Comparison of ENCODE assay signal across 8 cellular contexts in the genomic region with DNA sequence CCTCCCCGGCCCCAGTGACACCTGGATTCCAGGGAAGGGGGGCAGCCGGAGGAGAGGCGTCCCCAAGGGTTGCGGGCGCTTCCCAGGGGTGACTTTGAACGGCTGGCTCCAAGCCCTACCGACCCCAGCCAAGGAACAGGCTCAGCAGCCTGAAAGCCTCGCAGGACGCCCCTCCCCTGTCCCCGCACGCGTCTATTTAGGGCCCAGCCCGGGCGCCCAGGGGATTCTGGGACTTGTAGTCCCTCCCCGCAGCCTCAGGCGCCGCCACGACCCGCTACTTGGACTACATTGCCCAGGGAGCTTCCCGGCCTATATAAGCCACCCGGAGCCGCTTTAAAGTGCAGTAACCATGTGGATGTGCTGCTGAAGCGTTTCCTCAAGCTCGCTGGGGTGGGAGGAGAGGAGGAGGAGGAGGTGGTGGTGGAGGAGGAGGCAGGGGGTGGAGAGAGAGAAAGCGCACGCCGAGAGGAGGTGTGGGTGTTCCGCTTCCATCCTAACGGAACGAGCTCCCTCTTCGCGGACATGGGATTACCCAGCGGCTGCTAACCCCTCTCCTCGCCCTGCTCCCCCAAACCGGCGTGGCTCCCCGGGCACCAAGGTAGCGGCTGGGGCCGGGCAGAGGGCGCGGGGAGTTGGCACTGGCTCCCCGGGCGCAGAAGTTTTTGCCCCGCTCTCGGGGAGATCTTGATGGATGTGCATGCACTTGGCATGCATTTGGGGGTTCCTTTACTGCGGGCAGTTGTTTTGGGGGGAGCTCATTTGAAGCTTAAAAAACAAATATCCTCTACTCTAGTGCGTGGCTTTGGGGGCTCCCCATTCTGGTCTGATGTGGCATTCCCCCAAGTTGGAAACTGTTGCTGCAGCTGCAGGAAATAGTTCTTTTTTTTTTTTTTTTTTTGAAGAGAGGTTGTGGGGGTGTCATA. TPM values are rescaled to one million over a fixed set of nuclear protein-coding genes. Genes with fewer than 3 reads are reported as not detected.
DNase-seq lines count a peak whose midpoint lies in the region; ATAC-seq, FAIRE-seq and TF ChIP-seq lines count a peak whose summit lies in the region.

A gene (plus strand): TSS at position 341 of the 923 bp plus-strand sequence. CDS start 23,144 bp downstream, outside the sequence.

- H3K27me3 Mint-ChIP-seq in activated naive CD8-positive, alpha-beta T cell treated with anti-CD3 and anti-CD28 coated beads, Interleukin-2, amount 10 ng/mL, durations not matched to agents 7 days and 5 days: peaks cover 20% of the 10 kb centered on the region

- H3K79me2 ChIP-seq in SU-DHL-6 (ENCODE audit: insufficient read depth, low read length): no peaks in the 10 kb centered on the region

- no peaks in the 10 kb centered on the region for H4K20me1 ChIP-seq in SU-DHL-6 (ENCODE audit: low read depth, low read length)

- peak within 1 kb of the TSS; percentile 99 for H3K4me2 ChIP-seq in SU-DHL-6 (ENCODE audit: low read depth, low read length, poor library complexity, severe bottlenecking)

- H3K9me3 ChIP-seq in SU-DHL-6 (ENCODE audit: insufficient read depth, low read length): no peaks in the 10 kb centered on the region
- H3K9me3 ChIP-seq in pancreas: no peaks in the 10 kb centered on the region
- H3K9me3 ChIP-seq in tibial artery: no peaks in the 10 kb centered on the region

- H2AFZ ChIP-seq in SU-DHL-6 (ENCODE audit: low read depth, low read length, severe bottlenecking): peak within 1 kb of the TSS; percentile 98

- POLR2A ChIA-PET in activated naive CD8-positive, alpha-beta T cell treated with anti-CD3 and anti-CD28 coated beads, Interleukin-2, amount 10 ng/mL, durations not matched to agents 7 days and 5 days (lab: Charles Lee): interaction anchor here (0.6 to 4.7 kb wide), 26 partner anchors 12 to 704 kb away, joined by 3 to 87 read pairs (median 5); a partner anchor contains a TSS

- no peaks in the 10 kb centered on the region for H3K9me2 ChIP-seq in SU-DHL-6 (replicated peaks; ENCODE audit: insufficient read depth, low read length)

- H3K4me3 Mint-ChIP-seq in activated naive CD8-positive, alpha-beta T cell treated with anti-CD3 and anti-CD28 coated beads, Interleukin-2, amount 10 ng/mL, durations not matched to agents 7 days and 5 days: peak within 1 kb of the TSS; percentile 91

- ATAC-seq in HG02678 (IDR thresholded peaks at IDR 0.05; ENCODE audit: unreplicated experiment): peak; percentile 92
- peak; percentile 92 for ATAC-seq in activated naive CD8-positive, alpha-beta T cell treated with anti-CD3 and anti-CD28 coated beads, Interleukin-2, amount 10 ng/mL, durations not matched to agents 7 days and 5 days (ENCODE audit: low read depth)
- peak; percentile 98 for ATAC-seq in Right ventricle myocardium inferior
- ATAC-seq in pancreas: peak; percentile 96 to 99 (median 98)

- H3K27ac ChIP-seq in SU-DHL-6 (ENCODE audit: low read depth, low read length) (no peak within 1 kb of the TSS), pancreas (peak within 1 kb of the TSS; percentile 67 to 88 (median 82)), tibial artery (peak within 1 kb of the TSS; percentile 93 to 96)

- H3K9me3 Mint-ChIP-seq in activated naive CD8-positive, alpha-beta T cell treated with anti-CD3 and anti-CD28 coated beads, Interleukin-2, amount 10 ng/mL, durations not matched to agents 7 days and 5 days: no peaks in the 10 kb centered on the region

- 0% methylated on average over 45 to 47 of the region's 47 CpGs for WGBS in pancreas, 2 donors

- H3K9ac ChIP-seq in SU-DHL-6 (ENCODE audit: low read length): peak within 1 kb of the TSS; percentile 69

- H3K4me1 Mint-ChIP-seq in activated naive CD8-positive, alpha-beta T cell treated with anti-CD3 and anti-CD28 coated beads, Interleukin-2, amount 10 ng/mL, durations not matched to agents 7 days and 5 days: peaks cover 30% of the 10 kb centered on the region

- H3K4me1 ChIP-seq in pancreas (peaks cover 0 to 5% (median 0%) of the 10 kb centered on the region in 3 donors), tibial artery (peaks cover 0 to 48% (median 10%) of the 10 kb centered on the region in 4 donors)

- DNase-seq in NCI-H128 (lab: John Stamatoyannopoulos, UW; ENCODE audit: unreplicated experiment) (peak; percentile 80), Right ventricle myocardium inferior (ENCODE audit: missing footprints) (peak; percentile 100), pancreas (peak; percentile 97 to 100 (median 98)), tibial artery (peak; percentile 99 to 100)
- DNase-seq in activated naive CD8-positive, alpha-beta T cell treated with anti-CD3 and anti-CD28 coated beads, Interleukin-2, amount 10 ng/mL, durations not matched to agents 7 days and 5 days: peak; percentile 94

- H3K4me3 ChIP-seq in SU-DHL-6 (ENCODE audit: insufficient read depth, low read length, poor library complexity, severe bottlenecking) (peak within 1 kb of the TSS; percentile 72), pancreas (peak within 1 kb of the TSS; percentile 58 to 89 (median 76)), tibial artery (peak within 1 kb of the TSS; percentile 80 to 93)

- peaks cover 13% of the 10 kb centered on the region for H3F3A ChIP-seq in SU-DHL-6 (ENCODE audit: insufficient read depth)

- no peaks in the 10 kb centered on the region for H3K36me3 ChIP-seq in SU-DHL-6 (ENCODE audit: low read length)
- H3K36me3 ChIP-seq in pancreas: no peaks in the 10 kb centered on the region
- no peaks in the 10 kb centered on the region for H3K36me3 ChIP-seq in tibial artery

- peak within 1 kb of the TSS; percentile 88 for H3K27ac Mint-ChIP-seq in activated naive CD8-positive, alpha-beta T cell treated with anti-CD3 and anti-CD28 coated beads, Interleukin-2, amount 10 ng/mL, durations not matched to agents 7 days and 5 days

- intact Hi-C loops in Right ventricle myocardium inferior (cut with DNase I): loop anchor here (2.0 to 10.0 kb wide), 3 partner anchors 34 to 138 kb away; no protein-coding TSS in a partner anchor
- intact Hi-C loops in pancreas (cut with DNase I): no loop called here
- intact Hi-C loops in tibial artery (cut with DNase I; ENCODE audit: low total_unique reads): loop anchor here (2.0 kb wide), 2 partner anchors 76 to 90 kb away; no protein-coding TSS in a partner anchor

- TF ChIP-seq CTCF in SU-DHL-6 (IDR thresholded peaks at IDR 0.05; ENCODE audit: insufficient read depth, low read length, poor library complexity, severe bottlenecking): no peak
- TF ChIP-seq CTCF in pancreas (IDR thresholded peaks at IDR 0.05): no peak
- TF ChIP-seq CTCF in tibial artery (IDR thresholded peaks at IDR 0.05): no peak

- no peaks in the 10 kb centered on the region for H3K27me3 ChIP-seq in SU-DHL-6 (ENCODE audit: low read length)
- H3K27me3 ChIP-seq in pancreas: no peaks in the 10 kb centered on the region
- H3K27me3 ChIP-seq in tibial artery: no peaks in the 10 kb centered on the region

- peaks cover 16% of the 10 kb centered on the region for H3K36me3 Mint-ChIP-seq in activated naive CD8-positive, alpha-beta T cell treated with anti-CD3 and anti-CD28 coated beads, Interleukin-2, amount 10 ng/mL, durations not matched to agents 7 days and 5 days

- FAIRE-seq in pancreas (lab: Jason Lieb, UNC): no peak

- peak; percentile 99 for TF ChIP-seq POLR2A in GM10847 (IDR thresholded peaks at IDR 0.05; ENCODE audit: extremely low read depth, insufficient read length)

RNA-seq across cellular contexts. Expression of the gene that starts here (rescaled TPM):
- total RNA-seq in activated naive CD8-positive, alpha-beta T cell treated with anti-CD3 and anti-CD28 coated beads, Interleukin-2, amount 10 ng/mL, durations not matched to agents 7 days and 5 days: 10 to 100 TPM; 74.3 to 76.2 TPM
- total RNA-seq in Right ventricle myocardium inferior (22.4 TPM), pancreas (10 to 100 TPM in 4 of 6 donors, 1 to 10 TPM in 2; 8.0 to 19.1 (median 11.1) TPM)
- polyA plus RNA-seq in pancreas: 1 to 10 TPM; 4.5 to 9.3 TPM

Comparison
In these comparisons a context has a peak if more than half of its experiments do, and no peak if none do; other contexts are left out.
1. intact Hi-C loops: an anchor here in Right ventricle myocardium inferior (2.0 to 10.0 kb wide) and tibial artery (2.0 kb wide); none called in pancreas.